In the genomic region with DNA sequence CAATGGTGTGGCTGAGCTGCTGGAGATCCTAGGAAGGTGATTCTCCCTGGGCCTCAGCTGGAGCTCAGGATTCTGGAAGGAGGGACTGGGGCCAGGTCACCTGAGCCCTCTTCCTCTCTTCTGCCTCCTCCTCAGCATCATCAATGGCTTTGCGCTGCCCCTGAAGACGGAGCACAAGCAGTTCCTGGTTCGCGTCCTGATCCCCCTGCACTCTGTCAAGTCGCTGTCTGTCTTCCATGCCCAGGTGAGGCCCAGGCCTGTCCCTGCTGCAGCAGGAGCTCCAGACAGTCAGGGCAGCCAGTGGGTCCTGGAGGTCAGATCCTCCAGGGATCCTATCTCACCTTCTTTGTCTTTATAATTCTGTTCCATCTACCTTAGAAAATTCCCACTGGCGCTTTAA, we compare ENCODE assay signal across 9 cellular contexts. TPM values are rescaled to one million over a fixed set of nuclear protein-coding genes. Genes with fewer than 3 reads are reported as not detected.
"Had no signal": no experiment of that assay in that cellular context is flagged by ENCODE, and none has a peak within 500 bp of the region (broad histone marks: within the 10 kb centered on the region; RNA-seq: fewer than 3 reads in every experiment).

No MANE protein-coding gene starts in this region.

- H3K9me3 Mint-ChIP-seq: H9 had no signal

- H3K9ac ChIP-seq: GM23248 had no signal

- H2AFZ ChIP-seq: GM23248 had no signal

- H3K27ac Mint-ChIP-seq: H9 had no signal

- H3K4me3 Mint-ChIP-seq: H9 had no signal

- ATAC-seq: K562 had no signal

- H3K4me3 ChIP-seq: GM23248, K562 had no signal

- FAIRE-seq: H54, HTR-8/SVneo, K562 had no signal

- H3K27ac ChIP-seq: GM23248 had no signal

- DNase-seq: GM23248, GOT3, H9, HCEC 1CT, IMR-90 had no signal

RNA-seq across cellular contexts. Expression of a gene that starts 5.3 kb away (rescaled TPM):
- total RNA-seq: GM23248, HT-29, IMR-90 had no signal
- polyA plus RNA-seq: GM23248, IMR-90 had no signal

RNA-seq across cellular contexts. Expression of a gene that starts 41.6 kb away (rescaled TPM):
- total RNA-seq: GM23248, H9, HT-29, IMR-90 had no signal
- polyA plus RNA-seq: GM23248, IMR-90 had no signal
